ENCODE assay signal across 25 cellular contexts in the genomic region with DNA sequence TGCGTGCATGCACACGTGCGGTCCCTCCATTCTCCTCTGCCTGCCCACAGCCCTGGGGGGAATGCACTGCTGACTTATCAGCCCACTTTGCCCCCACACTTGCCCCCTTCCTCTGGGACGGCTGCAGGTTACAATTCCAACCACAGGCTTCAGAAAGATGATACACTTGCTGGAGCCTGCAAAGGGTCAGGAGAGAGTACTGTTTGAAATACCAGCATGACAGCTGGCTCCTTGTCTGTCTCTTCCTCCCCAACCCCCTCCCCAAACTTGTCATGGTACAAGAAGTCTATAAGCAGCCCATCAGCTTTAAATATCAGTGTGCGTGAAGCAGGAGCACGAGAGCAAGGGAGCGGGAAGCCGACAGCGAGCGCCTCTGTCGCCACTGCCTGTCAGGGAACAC.
"Had no signal": no experiment of that assay in that cellular context is flagged by ENCODE, and none has a peak within 500 bp of the region (broad histone marks: within the 10 kb centered on the region; RNA-seq: fewer than 3 reads in every experiment).

No MANE protein-coding gene starts in this region.

- H3K27me3 Mint-ChIP-seq: activated CD4-positive, alpha-beta memory T cell treated with anti-CD3 and anti-CD28 coated beads for 36 hours; activated CD4-positive, alpha-beta T cell treated with anti-CD3 and anti-CD28 coated beads, Interleukin-2, amount 10 ng/mL, durations not matched to agents 7 days and 5 days; activated naive CD8-positive, alpha-beta T cell treated with anti-CD3 and anti-CD28 coated beads, Interleukin-2, amount 10 ng/mL, durations not matched to agents 7 days and 5 days; activated T-helper 17 cell treated with anti-CD3 and anti-CD28 coated beads, Interleukin-2, amount 50 U/mL, for 72 hours; central memory CD8-positive, alpha-beta T cell; IgD-negative memory B cell had no signal

- H3K9me3 Mint-ChIP-seq: activated CD4-positive, alpha-beta memory T cell treated with anti-CD3 and anti-CD28 coated beads for 36 hours; activated CD4-positive, alpha-beta T cell treated with anti-CD3 and anti-CD28 coated beads, Interleukin-2, amount 10 ng/mL, durations not matched to agents 7 days and 5 days; activated naive CD8-positive, alpha-beta T cell treated with anti-CD3 and anti-CD28 coated beads, Interleukin-2, amount 10 ng/mL, durations not matched to agents 7 days and 5 days; activated T-helper 17 cell treated with anti-CD3 and anti-CD28 coated beads, Interleukin-2, amount 50 U/mL, for 72 hours; central memory CD8-positive, alpha-beta T cell; IgD-negative memory B cell; T-helper 2 cell treated with Interferon-gamma antibody and Interleukin-4, amounts not matched to agents 5 μg/mL and 100 μg/mL, for 36 hours; WTC11 had no signal

- H3K27ac ChIP-seq: adrenal gland, KMS-11, Peyer's patch, RWPE1, SJCRH30 had no signal

- H3K4me3 Mint-ChIP-seq: activated CD4-positive, alpha-beta memory T cell treated with anti-CD3 and anti-CD28 coated beads for 36 hours; activated CD4-positive, alpha-beta T cell treated with anti-CD3 and anti-CD28 coated beads, Interleukin-2, amount 10 ng/mL, durations not matched to agents 7 days and 5 days; activated naive CD8-positive, alpha-beta T cell treated with anti-CD3 and anti-CD28 coated beads, Interleukin-2, amount 10 ng/mL, durations not matched to agents 7 days and 5 days; activated T-helper 17 cell treated with anti-CD3 and anti-CD28 coated beads, Interleukin-2, amount 50 U/mL, for 72 hours; central memory CD8-positive, alpha-beta T cell; IgD-negative memory B cell; T-helper 2 cell treated with Interferon-gamma antibody and Interleukin-4, amounts not matched to agents 5 μg/mL and 100 μg/mL, for 36 hours; WTC11 had no signal

- DNase-seq: activated CD4-positive, alpha-beta memory T cell treated with anti-CD3 and anti-CD28 coated beads for 36 hours; activated CD4-positive, alpha-beta T cell treated with anti-CD3 and anti-CD28 coated beads, Interleukin-2, amount 10 ng/mL, durations not matched to agents 7 days and 5 days; activated CD4-positive, CD25-positive, alpha-beta regulatory T cell treated with anti-CD3 and anti-CD28 coated beads, Interleukin-2, amount 50 U/mL, for 72 hours; activated naive CD4-positive, alpha-beta T cell treated with anti-CD3 and anti-CD28 coated beads, Interleukin-2, amount 50 U/mL, for 16 hours; activated naive CD8-positive, alpha-beta T cell treated with anti-CD3 and anti-CD28 coated beads, Interleukin-2, amount 10 ng/mL, durations not matched to agents 7 days and 5 days; activated T-cell treated with anti-CD3 and anti-CD28 coated beads for 4 hours; activated T-cell treated with anti-CD3 and anti-CD28 coated beads, Interleukin-2, amount 50 U/mL, for 48 hours; adrenal gland; anterior cingulate cortex; NCI-H1092; NCI-H2029 treated with DMSO at 0.1 percent for 48 hours; NCI-H345; Peyer's patch; Right ventricle myocardium superior; SJCRH30; SK-N-SH; T-helper 1 cell had no signal

- H3K4me2 ChIP-seq: KMS-11, SK-N-SH had no signal

- H3K27me3 ChIP-seq: adrenal gland, Peyer's patch, SJCRH30 had no signal

- FAIRE-seq: bronchial epithelial cell had no signal

- H3K9me3 ChIP-seq: adrenal gland, Peyer's patch, SJCRH30, SK-N-SH had no signal

- H3K4me1 Mint-ChIP-seq: activated CD4-positive, alpha-beta T cell treated with anti-CD3 and anti-CD28 coated beads, Interleukin-2, amount 10 ng/mL, durations not matched to agents 7 days and 5 days; activated naive CD8-positive, alpha-beta T cell treated with anti-CD3 and anti-CD28 coated beads, Interleukin-2, amount 10 ng/mL, durations not matched to agents 7 days and 5 days; activated T-helper 17 cell treated with anti-CD3 and anti-CD28 coated beads, Interleukin-2, amount 50 U/mL, for 72 hours; central memory CD8-positive, alpha-beta T cell; IgD-negative memory B cell; WTC11 had no signal

- H3K4me3 ChIP-seq: adrenal gland, Peyer's patch, SJCRH30 had no signal

- H3K27ac Mint-ChIP-seq: activated CD4-positive, alpha-beta memory T cell treated with anti-CD3 and anti-CD28 coated beads for 36 hours; activated CD4-positive, alpha-beta T cell treated with anti-CD3 and anti-CD28 coated beads, Interleukin-2, amount 10 ng/mL, durations not matched to agents 7 days and 5 days; activated naive CD8-positive, alpha-beta T cell treated with anti-CD3 and anti-CD28 coated beads, Interleukin-2, amount 10 ng/mL, durations not matched to agents 7 days and 5 days; activated T-helper 17 cell treated with anti-CD3 and anti-CD28 coated beads, Interleukin-2, amount 50 U/mL, for 72 hours; T-helper 2 cell treated with Interferon-gamma antibody and Interleukin-4, amounts not matched to agents 5 μg/mL and 100 μg/mL, for 36 hours; WTC11 had no signal

- H3K9ac ChIP-seq: KMS-11, SK-N-SH had no signal
